Comparison of ENCODE assay signal across 13 cellular contexts in genomic region chr13:33863390-33863789, GRCh38. TPM values are rescaled to one million over a fixed set of nuclear protein-coding genes. Genes with fewer than 3 reads are reported as not detected.
DNase-seq lines count a peak whose midpoint lies in the region; TF ChIP-seq lines count a peak whose summit lies in the region.
"Had no signal": no experiment of that assay in that cellular context is flagged by ENCODE, and none has a peak within 500 bp of the region (broad histone marks: within the 10 kb centered on the region; RNA-seq: fewer than 3 reads in every experiment).

No MANE protein-coding gene starts in this region.

- no peaks in the 10 kb centered on the region for H4K20me1 ChIP-seq in Karpas-422 (ENCODE audit: insufficient read depth, low read depth, low read length)
- H4K20me1 ChIP-seq: BLaER1 had no signal

- peaks cover 22% of the 10 kb centered on the region for H3K36me3 ChIP-seq in Karpas-422 (ENCODE audit: insufficient read depth, low read length)

- H3K4me1 Mint-ChIP-seq in nephron progenitor cell, result peaks cover 4% of the 10 kb centered on the region

- peaks cover 71% of the 10 kb centered on the region for H3K4me1 ChIP-seq in Karpas-422 (ENCODE audit: low read length)

- TF ChIP-seq CTCF in nephron progenitor cell (IDR thresholded peaks at IDR 0.05), result no peak

- no peak overlapping the region for H3K9ac ChIP-seq in Karpas-422 (ENCODE audit: low read length)
- H3K9ac ChIP-seq: BLaER1, GM23248 had no signal

- no peak overlapping the region for H3K4me3 ChIP-seq in Karpas-422 (ENCODE audit: low read length)
- H3K4me3 ChIP-seq: BLaER1, GM23248 had no signal

- no peak overlapping the region for H3K4me3 Mint-ChIP-seq in nephron progenitor cell

- H3K27ac Mint-ChIP-seq in nephron progenitor cell, result peak overlapping the region; percentile 81

- H3K9me3 Mint-ChIP-seq in nephron progenitor cell, result peaks cover 7% of the 10 kb centered on the region

- H3K9me3 ChIP-seq in Karpas-422 (ENCODE audit: low read length), result no peaks in the 10 kb centered on the region

- DNase-seq in NCI-H2171 treated with DMSO at 0.1 percent for 48 hours (lab: John Stamatoyannopoulos, UW) (peak; percentile 13), NCI-H2171 (lab: John Stamatoyannopoulos, UW) (no peak), Karpas-422 (no peak), epithelial cell of prostate (ENCODE audit: low read depth, low spot score) (peak; percentile 20), nephron progenitor cell (no peak)
- no peak for DNase-seq in stimulated activated CD4-positive, alpha-beta T cell treated with anti-CD3 and anti-CD28 coated beads, Interleukin-4, amount 100 ng/mL, for 1 hour
- DNase-seq in activated CD4-positive, alpha-beta T cell treated with anti-CD3 and anti-CD28 coated beads for 1 hour, result no peak
- DNase-seq: 8988T, AML-193, DMS53, GM23248 had no signal

- no peak overlapping the region for H3K4me2 ChIP-seq in Karpas-422 (ENCODE audit: low read depth, low read length, poor library complexity, severe bottlenecking)
- H3K4me2 ChIP-seq: BLaER1 had no signal

- H3K27me3 ChIP-seq in Karpas-422 (ENCODE audit: low read length), result no peaks in the 10 kb centered on the region
- H3K27me3 ChIP-seq: BLaER1 had no signal

- H3K36me3 Mint-ChIP-seq in nephron progenitor cell (ENCODE audit: low read depth), result peaks cover 54% of the 10 kb centered on the region

- no peaks in the 10 kb centered on the region for H3K79me2 ChIP-seq in Karpas-422 (ENCODE audit: low read length)

- no peak overlapping the region for H2AFZ ChIP-seq in Karpas-422 (ENCODE audit: low read length)
- H2AFZ ChIP-seq: GM23248 had no signal

- no peaks in the 10 kb centered on the region for H3K9me2 ChIP-seq in Karpas-422 (replicated peaks; ENCODE audit: insufficient read depth, low read length)

- peaks cover 3% of the 10 kb centered on the region for H3K27me3 Mint-ChIP-seq in nephron progenitor cell (ENCODE audit: low read depth, poor library complexity)

- H3K27ac ChIP-seq in Karpas-422 (ENCODE audit: low read length) (peak overlapping the region; percentile 96), epithelial cell of prostate (no peak overlapping the region)
- H3K27ac ChIP-seq: BLaER1, GM23248, HL-60 had no signal

RNA-seq across cellular contexts. Expression of gene RFC3, which starts 45.4 kb away (rescaled TPM):
- total RNA-seq in Karpas-422 (2014; rRNA removed; shearing (Covaris generic); ENCODE audit: low replicate concordance), result 144 and 321 TPM in 2 replicates

Comparison
In these comparisons a context has a peak if more than half of its experiments do, and no peak if none do; other contexts are left out.
1. DNase-seq: peak in NCI-H2171 treated with DMSO at 0.1 percent for 48 hours (single experiment) and epithelial cell of prostate (single experiment); none in NCI-H2171 (single experiment), Karpas-422 (single experiment), nephron progenitor cell (single experiment), stimulated activated CD4-positive, alpha-beta T cell treated with anti-CD3 and anti-CD28 coated beads, Interleukin-4, amount 100 ng/mL, for 1 hour (single experiment) and activated CD4-positive, alpha-beta T cell treated with anti-CD3 and anti-CD28 coated beads for 1 hour (single experiment).